In the genomic region with DNA sequence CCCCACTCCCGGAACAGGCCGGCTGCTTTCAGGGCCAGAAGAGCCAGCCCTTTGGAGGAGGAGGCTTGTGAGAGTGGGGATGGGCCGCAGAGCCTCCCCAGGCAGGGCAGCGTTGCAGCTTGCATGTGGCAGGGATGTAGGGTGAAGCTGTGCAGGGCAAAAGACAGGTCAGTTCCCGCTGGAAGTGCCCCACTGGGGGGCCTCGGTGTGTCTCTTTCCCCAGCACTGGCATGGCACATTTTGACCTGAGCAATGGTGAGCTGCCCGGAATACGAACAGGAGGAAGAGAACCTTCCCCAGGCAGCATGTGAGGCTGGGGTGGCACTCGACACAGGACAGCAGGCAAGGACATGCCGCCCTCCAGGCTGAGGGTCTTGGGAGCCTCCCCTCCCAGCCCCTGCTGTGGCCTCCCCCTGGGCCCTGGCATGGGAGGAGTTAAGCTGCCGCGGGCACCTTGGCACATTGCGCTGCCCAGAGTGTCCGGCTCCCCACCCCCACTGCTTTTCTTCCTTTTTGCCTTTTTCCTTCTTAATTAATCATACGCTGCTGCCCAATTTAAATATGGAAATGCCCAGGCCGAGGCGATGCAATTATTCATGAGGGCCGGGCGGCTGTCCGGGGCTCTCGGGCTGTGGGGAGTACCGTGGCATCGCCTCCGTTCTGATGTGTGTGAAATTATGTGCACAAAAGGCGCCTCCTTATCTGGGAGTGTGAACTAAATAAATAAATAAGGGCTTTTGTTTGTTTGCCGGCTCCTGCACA, we compare ENCODE assay signal across 8 cellular contexts.
DNase-seq lines count a peak whose midpoint lies in the region; ATAC-seq and TF ChIP-seq lines count a peak whose summit lies in the region.

No MANE protein-coding gene starts in this region.

- H3K4me3 Mint-ChIP-seq in activated naive CD4-positive, alpha-beta T cell treated with anti-CD3 and anti-CD28 coated beads for 36 hours, result peak overlapping the region; percentile 92
- no peak overlapping the region for H3K4me3 Mint-ChIP-seq in nephron progenitor cell

- H3K27ac Mint-ChIP-seq in activated naive CD4-positive, alpha-beta T cell treated with anti-CD3 and anti-CD28 coated beads for 36 hours, result peak overlapping the region; percentile 97
- no peak overlapping the region for H3K27ac Mint-ChIP-seq in nephron progenitor cell

- CTCF ChIA-PET in activated naive CD4-positive, alpha-beta T cell treated with anti-CD3 and anti-CD28 coated beads for 36 hours (lab: Charles Lee), result interaction anchor here (1.0 to 2.5 kb wide), 2 partner anchors 16 to 47 kb away, joined by 5 to 8 read pairs; no protein-coding TSS in a partner anchor

- ATAC-seq in Right ventricle myocardium inferior, result peak; percentile 24

- H3K4me1 Mint-ChIP-seq in activated naive CD4-positive, alpha-beta T cell treated with anti-CD3 and anti-CD28 coated beads for 36 hours (ENCODE audit: low read depth), result peaks cover 47% of the 10 kb centered on the region
- H3K4me1 Mint-ChIP-seq in nephron progenitor cell, result peaks cover 13% of the 10 kb centered on the region

- peaks cover 5% of the 10 kb centered on the region for H3K36me3 Mint-ChIP-seq in activated naive CD4-positive, alpha-beta T cell treated with anti-CD3 and anti-CD28 coated beads for 36 hours (ENCODE audit: low read depth)
- H3K36me3 Mint-ChIP-seq in nephron progenitor cell (ENCODE audit: low read depth), result no peaks in the 10 kb centered on the region

- in situ Hi-C loops in Caki2 (cut with HindIII; ENCODE audit: low pct_unique_long_range_greater_than_20kb, low sequenced_read_pairs), result no loop called here

- no peak for TF ChIP-seq CTCF in nephron progenitor cell (IDR thresholded peaks at IDR 0.05)

- DNase-seq in Caki2 (ENCODE audit: low read depth) (peak; percentile 75), M059J (ENCODE audit: low read depth) (peak; percentile 66), Right ventricle myocardium inferior (ENCODE audit: missing footprints) (peak; percentile 75), renal cortical epithelial cell (ENCODE audit: low read depth) (peak; percentile 58), NCI-H446 treated with DMSO at 0.1 percent for 48 hours (lab: John Stamatoyannopoulos, UW) (no peak), nephron progenitor cell (no peak), NCI-H2227 (lab: John Stamatoyannopoulos, UW; ENCODE audit: unreplicated experiment) (no peak)
- peak; percentile 55 for DNase-seq in activated naive CD4-positive, alpha-beta T cell treated with anti-CD3 and anti-CD28 coated beads for 36 hours

- H3K9me3 Mint-ChIP-seq in activated naive CD4-positive, alpha-beta T cell treated with anti-CD3 and anti-CD28 coated beads for 36 hours, result no peaks in the 10 kb centered on the region
- H3K9me3 Mint-ChIP-seq in nephron progenitor cell, result no peaks in the 10 kb centered on the region

- intact Hi-C loops in activated naive CD4-positive, alpha-beta T cell treated with anti-CD3 and anti-CD28 coated beads for 36 hours (cut with micrococcal nuclease), result loop anchor here (1.0 kb wide), 1 partner anchor 16 kb away; no protein-coding TSS in a partner anchor
- intact Hi-C loops in Right ventricle myocardium inferior (cut with DNase I), result loop anchor here (2.0 kb wide), 1 partner anchor 16 kb away; no protein-coding TSS in a partner anchor

- no peaks in the 10 kb centered on the region for H3K27me3 Mint-ChIP-seq in activated naive CD4-positive, alpha-beta T cell treated with anti-CD3 and anti-CD28 coated beads for 36 hours (ENCODE audit: low read depth)
- H3K27me3 Mint-ChIP-seq in nephron progenitor cell (ENCODE audit: low read depth, poor library complexity), result peaks cover 41% of the 10 kb centered on the region

Comparison
In these comparisons a context has a peak if more than half of its experiments do, and no peak if none do; other contexts are left out.
1. DNase-seq: peak in Caki2 (single experiment), M059J (single experiment), activated naive CD4-positive, alpha-beta T cell treated with anti-CD3 and anti-CD28 coated beads for 36 hours (single experiment), Right ventricle myocardium inferior (single experiment) and renal cortical epithelial cell (single experiment); none in NCI-H446 treated with DMSO at 0.1 percent for 48 hours (single experiment), nephron progenitor cell (single experiment) and NCI-H2227 (single experiment).